8 cellular contexts compared by ENCODE assay signal in the genomic region with DNA sequence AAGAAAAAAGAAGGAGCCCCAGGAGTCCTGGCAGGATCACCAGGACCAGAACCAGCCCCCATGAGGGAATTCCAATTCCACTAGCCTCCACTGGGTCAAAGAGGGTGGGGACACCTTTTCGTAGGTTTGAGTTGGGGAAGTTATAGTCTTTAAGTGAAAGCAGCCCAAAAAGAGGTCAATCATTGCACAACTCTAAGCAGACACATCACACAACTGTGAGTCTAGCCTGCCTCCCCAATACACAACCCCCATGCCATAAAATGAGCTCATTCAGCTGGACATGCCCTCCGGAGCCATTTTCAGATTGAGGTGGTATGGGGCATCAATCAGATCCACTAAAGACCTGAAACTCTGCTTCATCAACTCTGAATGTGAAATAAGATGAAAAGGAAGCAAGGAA.
"Had no signal": no experiment of that assay in that cellular context is flagged by ENCODE, and none has a peak within 500 bp of the region (broad histone marks: within the 10 kb centered on the region; RNA-seq: fewer than 3 reads in every experiment).

No MANE protein-coding gene starts in this region.

- H3K4me1 ChIP-seq: HAP-1 had no signal

- H3K9ac ChIP-seq: GM23248 had no signal

- H3K27ac Mint-ChIP-seq: GM23338, HFFc6 had no signal

- H3K9me3 ChIP-seq: HAP-1 had no signal

- H3K36me3 ChIP-seq: HAP-1 had no signal

- H3K27ac ChIP-seq: GM23248 had no signal

- DNase-seq: GM23248, GOT3, H7, H9, HCEC 1CT, HFFc6 had no signal

- H3K4me2 ChIP-seq: GM23338 had no signal

- H3K4me3 Mint-ChIP-seq: GM23338, H9, HFFc6 had no signal

- H3K4me3 ChIP-seq: GM23248, GM23338, HAP-1 had no signal
